Comparison of ENCODE assay signal across 14 cellular contexts in genomic region chr15:73983773-73984172, GRCh38. TPM values are rescaled to one million over a fixed set of nuclear protein-coding genes. Genes with fewer than 3 reads are reported as not detected.
A peak's percentile ranks its signal among the peaks of the same experiment; 100 is the strongest.
DNase-seq lines count a peak whose midpoint lies in the region; ATAC-seq and TF ChIP-seq lines count a peak whose summit lies in the region.
"Had no signal": no experiment of that assay in that cellular context is flagged by ENCODE, and none has a peak within 500 bp of the region (broad histone marks: within the 10 kb centered on the region; RNA-seq: fewer than 3 reads in every experiment).

No MANE protein-coding gene starts in this region.

- H3K9me3 ChIP-seq in prostate gland: no peaks in the 10 kb centered on the region
- H3K9me3 ChIP-seq: SJCRH30 had no signal

- peaks cover 27% of the 10 kb centered on the region for H3K4me1 ChIP-seq in prostate gland (replicated peaks)

- intact Hi-C loops in left ventricle myocardium superior (cut with micrococcal nuclease) (no loop called here), Right ventricle myocardium superior (cut with DNase I) (no loop called here), prostate gland (cut with DNase I) (no loop called here)

- no peaks in the 10 kb centered on the region for H3K27me3 ChIP-seq in prostate gland (replicated peaks; ENCODE audit: insufficient read depth)
- H3K27me3 ChIP-seq: SJCRH30 had no signal

- peak; percentile 43 for DNase-seq in left ventricle myocardium superior
- DNase-seq in Right ventricle myocardium superior: no peak
- no peak for DNase-seq in epithelial cell of prostate (ENCODE audit: low read depth, low spot score)
- DNase-seq in prostate gland (ENCODE audit: low spot score): no peak
- no peak for DNase-seq in GOT3 (lab: John Stamatoyannopoulos, UW)
- DNase-seq in type B pancreatic cell (ENCODE audit: extremely low spot score, unreplicated experiment): no peak
- DNase-seq in Ammon's horn (ENCODE audit: low spot score): no peak
- DNase-seq: activated CD4-positive, alpha-beta T cell treated with anti-CD3 and anti-CD28 coated beads for 48 hours; naive thymus-derived CD4-positive, alpha-beta T cell; NCI-H1092 treated with DMSO at 0.1 percent for 48 hours; NCI-H526; stimulated activated naive CD4-positive, alpha-beta T cell treated with Interleukin-2 at 50 U/mL for 16 hours had no signal

- H3K4me3 Mint-ChIP-seq in type B pancreatic cell: no peak overlapping the region

- TF ChIP-seq POLR2A in prostate gland (IDR thresholded peaks at IDR 0.05): no peak

- no peaks in the 10 kb centered on the region for H3K36me3 ChIP-seq in prostate gland
- H3K36me3 ChIP-seq: SJCRH30 had no signal

- peaks cover 20% of the 10 kb centered on the region for H3K4me1 Mint-ChIP-seq in type B pancreatic cell (ENCODE audit: unreplicated experiment)

- H3K27me3 Mint-ChIP-seq in type B pancreatic cell: no peaks in the 10 kb centered on the region
- H3K27me3 Mint-ChIP-seq: naive thymus-derived CD4-positive, alpha-beta T cell had no signal

- no peak for ATAC-seq in left ventricle myocardium superior
- no peak for ATAC-seq in Right ventricle myocardium superior (ENCODE audit: poor library complexity)
- no peak for ATAC-seq in HG03139 (IDR thresholded peaks at IDR 0.05; ENCODE audit: unreplicated experiment)
- ATAC-seq: naive thymus-derived CD4-positive, alpha-beta T cell had no signal

- TF ChIP-seq CTCF in prostate gland (IDR thresholded peaks at IDR 0.05) (no peak), type B pancreatic cell (conservative IDR thresholded peaks at IDR 0.05) (no peak)

- H3K27ac ChIP-seq in epithelial cell of prostate: peak overlapping the region; percentile 80
- peak overlapping the region; percentile 75 to 78 for H3K27ac ChIP-seq in prostate gland

- H3K9me3 Mint-ChIP-seq in type B pancreatic cell: no peaks in the 10 kb centered on the region
- H3K9me3 Mint-ChIP-seq: naive thymus-derived CD4-positive, alpha-beta T cell had no signal

- 92% methylated on average over 8 of the region's 9 CpGs for WGBS in prostate gland

- H3K27ac Mint-ChIP-seq in type B pancreatic cell: no peak overlapping the region

- no peak overlapping the region for H3K4me3 ChIP-seq in prostate gland
- H3K4me3 ChIP-seq: SJCRH30 had no signal

- H3K36me3 Mint-ChIP-seq in type B pancreatic cell: peaks cover 5% of the 10 kb centered on the region

RNA-seq across cellular contexts. Expression of gene STOML1, which starts 8.3 kb away (rescaled TPM):
- total RNA-seq in left ventricle myocardium superior: 26.9 TPM
- 26.8 TPM for total RNA-seq in Right ventricle myocardium superior
- total RNA-seq in prostate gland: 10 to 100 TPM; 15.6 to 26.8 TPM
- total RNA-seq in type B pancreatic cell (ENCODE audit: low replicate concordance): 10.4 and 10.8 TPM in 2 replicates

RNA-seq across cellular contexts. Expression of gene PML, which starts 10.7 kb away (rescaled TPM):
- total RNA-seq in left ventricle myocardium superior (20.8 TPM), Right ventricle myocardium superior (18.2 TPM), prostate gland (100 to 1,000 TPM in 1 of 2 donors, 10 to 100 TPM in 1; 67.5 to 122 TPM), type B pancreatic cell (ENCODE audit: low replicate concordance) (28.7 and 29.8 TPM in 2 replicates)

RNA-seq across cellular contexts. Expression of gene LOXL1, which starts 57.5 kb away (rescaled TPM):
- 12.9 TPM for total RNA-seq in left ventricle myocardium superior
- 14.6 TPM for total RNA-seq in Right ventricle myocardium superior
- total RNA-seq in prostate gland: 10 to 100 TPM; 20.5 to 22.5 TPM
- 10.3 and 25.1 TPM in 2 replicates for total RNA-seq in type B pancreatic cell (ENCODE audit: low replicate concordance)
